In genomic region chr1:205357567-205357966, GRCh38 we compare ENCODE assay signal across 17 cellular contexts. TPM values are rescaled to one million over a fixed set of nuclear protein-coding genes. Genes with fewer than 3 reads are reported as not detected.
DNase-seq lines count a peak whose midpoint lies in the region; ATAC-seq, FAIRE-seq and TF ChIP-seq lines count a peak whose summit lies in the region.
"Had no signal": no experiment of that assay in that cellular context is flagged by ENCODE, and none has a peak within 500 bp of the region (broad histone marks: within the 10 kb centered on the region; RNA-seq: fewer than 3 reads in every experiment).

No MANE protein-coding gene starts in this region.

- H4K20me1 ChIP-seq in GM23338 (replicated peaks; ENCODE audit: insufficient read depth) (no peaks in the 10 kb centered on the region), K562 (replicated peaks; ENCODE audit: control insufficient read depth, insufficient read depth, low read length) (peaks cover 10% of the 10 kb centered on the region; the same call in 1 of the 2 replicates)
- H4K20me1 ChIP-seq: BLaER1 treated with 17β-estradiol and CSF1 and Interleukin-3, amounts not matched to agents 10 nM and 100 nM had no signal

- BruUV-seq in K562 (replicated peaks; lab: Mats Ljungman, UMichigan) = no TSS peak

- DNase-seq in GM23338 (ENCODE audit: low spot score) (no peak), K562 (ENCODE audit: extremely low read depth in 1 of 4, low spot score in 3 of 4) (no peak), mucosa of descending colon (no peak), ovary (no peak), dermis blood vessel endothelial cell (no peak)
- DNase-seq in naive thymus-derived CD8-positive, alpha-beta T cell = no peak
- DNase-seq: 8988T; CD4-positive, alpha-beta T cell; DMS153; EL had no signal

- no peak for TF ChIP-seq EP300 in K562 (IDR thresholded peaks at IDR 0.05; ENCODE audit: low read length)
- TF ChIP-seq EP300 in ovary (IDR thresholded peaks at IDR 0.05) = no peak

- H3K4me3 Mint-ChIP-seq in GM23338 = no peak overlapping the region
- no peak overlapping the region for H3K4me3 Mint-ChIP-seq in naive thymus-derived CD8-positive, alpha-beta T cell
- no peak overlapping the region for H3K4me3 Mint-ChIP-seq in activated T-helper 17 cell treated with anti-CD3 and anti-CD28 coated beads, Interleukin-2, amount 50 U/mL, for 72 hours
- H3K4me3 Mint-ChIP-seq: CD4-positive, alpha-beta T cell had no signal

- TF ChIP-seq CTCF in GM23338 (conservative IDR thresholded peaks at IDR 0.05; ENCODE audit: low read depth in 2 of 2) (no peak), K562 (IDR thresholded peaks at IDR 0.05 in 2 of 3, conservative IDR thresholded peaks at IDR 0.05 in 1 of 3; ENCODE audit: insufficient read depth in 2 of 3, low read depth in 1 of 3, low read length in 3 of 3) (no peak), mucosa of descending colon (IDR thresholded peaks at IDR 0.05) (no peak), ovary (IDR thresholded peaks at IDR 0.05) (no peak)

- H3K36me3 ChIP-seq in GM23338 (ENCODE audit: insufficient read depth) (no peaks in the 10 kb centered on the region), K562 (ENCODE audit: control insufficient read depth, insufficient read depth, low read length) (no peaks in the 10 kb centered on the region), mucosa of descending colon (ENCODE audit: low read depth) (no peaks in the 10 kb centered on the region), ovary (no peaks in the 10 kb centered on the region)
- H3K36me3 ChIP-seq: BLaER1 treated with 17β-estradiol and CSF1 and Interleukin-3, amounts not matched to agents 10 nM and 100 nM had no signal

- H2AFZ ChIP-seq in GM23338 (peak overlapping the region; percentile 99; the same call in 1 of the 2 replicates), K562 (ENCODE audit: low read depth, low read length) (no peak overlapping the region)

- ATAC-seq in GM23338 (no peak), K562 (no peak), mucosa of descending colon (peak; percentile 6)
- ATAC-seq in naive thymus-derived CD8-positive, alpha-beta T cell = no peak
- ATAC-seq in activated T-helper 17 cell treated with anti-CD3 and anti-CD28 coated beads, Interleukin-2, amount 50 U/mL, for 72 hours (replicated peaks) = no peak
- ATAC-seq: HCT116 had no signal

- no peak overlapping the region for H3K27ac ChIP-seq in GM23338 (ENCODE audit: low read depth)
- no peak overlapping the region for H3K27ac ChIP-seq in K562 (ENCODE audit: extremely low read depth, low read depth, low read length)
- peak overlapping the region; percentile 42 to 84 for H3K27ac ChIP-seq in ovary
- H3K27ac ChIP-seq: BLaER1 treated with 17β-estradiol and CSF1 and Interleukin-3, amounts not matched to agents 10 nM and 100 nM had no signal

- no peak for FAIRE-seq in K562 (lab: Jason Lieb, UNC)
- FAIRE-seq: G401.6, GM12891, GM19239, H54 had no signal

- H3F3A ChIP-seq in GM23338 (replicated peaks; ENCODE audit: low read depth) = peaks cover 32% of the 10 kb centered on the region

- H3K4me2 ChIP-seq in GM23338 (peak overlapping the region; percentile 65; the same call in 1 of the 2 replicates), K562 (ENCODE audit: insufficient read depth, low read length) (no peak overlapping the region)

- H3K79me2 ChIP-seq in GM23338 (replicated peaks; ENCODE audit: insufficient read depth) (no peaks in the 10 kb centered on the region), K562 (ENCODE audit: control insufficient read depth, insufficient read depth, low read length) (no peaks in the 10 kb centered on the region)

- in situ Hi-C loops in K562 (cut with MboI) = loop anchor here (10.0 kb wide), 1 partner anchor 127 kb away; no protein-coding TSS in a partner anchor

- peaks cover 64% of the 10 kb centered on the region for H3K4me1 ChIP-seq in GM23338 (ENCODE audit: insufficient read depth)
- peaks cover 0 to 3% of the 10 kb centered on the region in 2 experiments; a peak in 1 of 5 replicates for H3K4me1 ChIP-seq in K562 (replicated peaks in 1 of 2; ENCODE audit: control insufficient read depth in 2 of 2, insufficient read depth in 2 of 2, low read length in 2 of 2)
- peaks cover 13% of the 10 kb centered on the region for H3K4me1 ChIP-seq in mucosa of descending colon (ENCODE audit: low read depth)
- peaks cover 20% of the 10 kb centered on the region for H3K4me1 ChIP-seq in ovary (ENCODE audit: insufficient read depth)

- POLR2A ChIA-PET in K562 (lab: Yijun Ruan, JAX) = no interaction called here
- POLR2A ChIA-PET in naive thymus-derived CD8-positive, alpha-beta T cell (lab: Charles Lee) = no interaction called here

- no peak overlapping the region for H3K4me3 ChIP-seq in GM23338
- H3K4me3 ChIP-seq in K562 = no peak overlapping the region
- H3K4me3 ChIP-seq in mucosa of descending colon = no peak overlapping the region
- H3K4me3 ChIP-seq in ovary = no peak overlapping the region
- H3K4me3 ChIP-seq: BLaER1 treated with 17β-estradiol and CSF1 and Interleukin-3, amounts not matched to agents 10 nM and 100 nM had no signal

- H3K9me1 ChIP-seq in K562 (ENCODE audit: control insufficient read depth, insufficient read depth, low read length) = no peaks in the 10 kb centered on the region

- WGBS in K562 (ENCODE audit: insufficient coverage, low coverage, missing lambda C conversion rate) = 0% methylated on average over 3 of the region's 3 CpGs
- WGBS in ovary, 3 donors = 33 to 47% (median 37%) methylated on average over 3 of the region's 3 CpGs

- no peak overlapping the region for H3K27ac Mint-ChIP-seq in GM23338
- H3K27ac Mint-ChIP-seq in naive thymus-derived CD8-positive, alpha-beta T cell = no peak overlapping the region
- no peak overlapping the region for H3K27ac Mint-ChIP-seq in activated T-helper 17 cell treated with anti-CD3 and anti-CD28 coated beads, Interleukin-2, amount 50 U/mL, for 72 hours
- H3K27ac Mint-ChIP-seq: CD4-positive, alpha-beta T cell had no signal

- H3K9me3 ChIP-seq in K562 (replicated peaks; ENCODE audit: control insufficient read depth, insufficient read depth, low read depth, low read length) (no peaks in the 10 kb centered on the region), mucosa of descending colon (no peaks in the 10 kb centered on the region), ovary (no peaks in the 10 kb centered on the region)
- H3K9me3 ChIP-seq: BLaER1 treated with 17β-estradiol and CSF1 and Interleukin-3, amounts not matched to agents 10 nM and 100 nM had no signal

- H3K4me1 Mint-ChIP-seq in GM23338 = peaks cover 55% of the 10 kb centered on the region
- H3K4me1 Mint-ChIP-seq in naive thymus-derived CD8-positive, alpha-beta T cell = peaks cover 0 to 6% (median 0%) of the 10 kb centered on the region in 4 donors
- H3K4me1 Mint-ChIP-seq in activated T-helper 17 cell treated with anti-CD3 and anti-CD28 coated beads, Interleukin-2, amount 50 U/mL, for 72 hours = no peaks in the 10 kb centered on the region

- H3K27me3 ChIP-seq in GM23338 (ENCODE audit: insufficient read depth) (no peaks in the 10 kb centered on the region), K562 (ENCODE audit: control insufficient read depth in 2 of 2, insufficient read depth in 2 of 2, low read length in 2 of 2) (peaks cover 42 to 67% of the 10 kb centered on the region in 2 experiments), ovary (no peaks in the 10 kb centered on the region)
- H3K27me3 ChIP-seq: BLaER1 treated with 17β-estradiol and CSF1 and Interleukin-3, amounts not matched to agents 10 nM and 100 nM had no signal

- H3K9ac ChIP-seq in K562 (ENCODE audit: insufficient read depth in 1 of 2, low read depth in 2 of 2, low read length in 2 of 2) = no peak overlapping the region

- peaks cover 19% of the 10 kb centered on the region for H3K27me3 Mint-ChIP-seq in GM23338 (ENCODE audit: insufficient read depth, low read depth, poor library complexity)
- H3K27me3 Mint-ChIP-seq in naive thymus-derived CD8-positive, alpha-beta T cell = peaks cover 8 to 42% (median 16%) of the 10 kb centered on the region in 5 donors
- H3K27me3 Mint-ChIP-seq in activated T-helper 17 cell treated with anti-CD3 and anti-CD28 coated beads, Interleukin-2, amount 50 U/mL, for 72 hours = peaks cover 16% of the 10 kb centered on the region

- CTCF ChIA-PET in K562 (lab: Yijun Ruan, JAX; ENCODE audit: low intra/inter-chr PET ratio) = no interaction called here

- TF ChIP-seq POLR2A in K562 (conservative IDR thresholded peaks at IDR 0.05) (no peak), ovary (IDR thresholded peaks at IDR 0.05) (no peak)

- no peaks in the 10 kb centered on the region for H3K9me3 Mint-ChIP-seq in GM23338
- H3K9me3 Mint-ChIP-seq in naive thymus-derived CD8-positive, alpha-beta T cell = no peaks in the 10 kb centered on the region
- H3K9me3 Mint-ChIP-seq in activated T-helper 17 cell treated with anti-CD3 and anti-CD28 coated beads, Interleukin-2, amount 50 U/mL, for 72 hours = no peaks in the 10 kb centered on the region
- H3K9me3 Mint-ChIP-seq: CD4-positive, alpha-beta T cell had no signal

- no peaks in the 10 kb centered on the region for H3K9me2 ChIP-seq in GM23338 (ENCODE audit: insufficient read depth)

- intact Hi-C loops in K562 (cut with micrococcal nuclease) (loop anchor here (10.0 kb wide), 1 partner anchor 77 kb away; no protein-coding TSS in a partner anchor), mucosa of descending colon (cut with DNase I, micrococcal nuclease) (no loop called here), ovary (cut with DNase I) (loop anchor here in 3 of 4 donors (5.0 to 10.0 kb wide), 3 partner anchors 77 to 130 kb away; no protein-coding TSS in a partner anchor)

- TF ChIP-seq RAD21 in K562 (CRISPR knock-in tag; conservative IDR thresholded peaks at IDR 0.05 in 1 of 2, IDR thresholded peaks at IDR 0.05 in 1 of 2) = no peak

- no peaks in the 10 kb centered on the region for H3K36me3 Mint-ChIP-seq in GM23338 (ENCODE audit: low read depth)
- no peaks in the 10 kb centered on the region for H3K36me3 Mint-ChIP-seq in naive thymus-derived CD8-positive, alpha-beta T cell
- no peaks in the 10 kb centered on the region for H3K36me3 Mint-ChIP-seq in activated T-helper 17 cell treated with anti-CD3 and anti-CD28 coated beads, Interleukin-2, amount 50 U/mL, for 72 hours (ENCODE audit: low read depth)

RNA-seq across cellular contexts. Expression of gene KLHDC8A, which starts 0.8 kb away (rescaled TPM):
- total RNA-seq in GM23338 (2014; rRNA removed; shearing (Covaris generic)) = 2.4 and 2.8 TPM in 2 replicates
- polyA plus RNA-seq in GM23338 (2016; fragmentation: Nextera tagmentation; extraction: Ambion mirVana) (1.3 and 1.7 TPM in 2 replicates), K562 (2011; rRNA removed) (0.03 TPM in 1 of 2 replicates, not detected in the other), K562 (2014; fragmentation: Illumina TruSeq; extraction: Trizol) (not detected in 2 replicates), K562 (2014; fragmentation: Nextera tagmentation; extraction: Ambion mirVana) (under 1 TPM in 1 of 2 experiments, not detected in 1; 0.01 TPM), K562 (2014; rRNA removed) (not detected in 2 replicates), ovary (100 to 1,000 TPM; 112 to 296 TPM)
- total RNA-seq in K562 (2011; cell fraction: chromatin; rRNA removed; ENCODE audit: low replicate concordance) = not detected in 2 replicates
- total RNA-seq in K562 (2011; cell fraction: nucleolus; rRNA removed) = 0.13 TPM in 1 of 2 replicates, not detected in the other
- total RNA-seq in K562 (2011; cell fraction: nucleoplasm; rRNA removed) = not detected in 2 replicates
- total RNA-seq in K562 (2014; rRNA removed) (0.24 and 0.54 TPM in 2 replicates), K562 (2014; rRNA removed; fragmentation: Illumina TruSeq; extraction: Trizol) (not detected in 2 replicates), K562 (2015; rRNA removed; fragmentation: Illumina TruSeq; extraction: Trizol) (not detected in 2 replicates), K562 (2021) (0.04 and 0.16 TPM in 2 replicates), mucosa of descending colon (1 to 10 TPM in 1 of 3 donors, under 1 TPM in 2; 0.17 to 1.8 (median 0.78) TPM), ovary (100 to 1,000 TPM; 111 to 457 (median 270) TPM), dermis blood vessel endothelial cell (not detected in 2 replicates)
- 0.07 TPM in 1 of 2 replicates, not detected in the other for polyA plus RNA-seq in K562 (2011; cell fraction: cytosol; rRNA removed)
- not detected in 2 replicates for polyA plus RNA-seq in K562 (2011; cell fraction: nucleus; rRNA removed)
- polyA plus RNA-seq in K562 (2012) = 0.13 and 0.30 TPM in 2 replicates
- not detected in 2 replicates for polyA minus RNA-seq in K562 (2011; rRNA and poly(A)+ RNA removed)
- not detected in 2 replicates for polyA minus RNA-seq in K562 (2011; cell fraction: cytosol; rRNA and poly(A)+ RNA removed)
- not detected in 2 replicates for polyA minus RNA-seq in K562 (2011; cell fraction: nucleus; rRNA and poly(A)+ RNA removed)
- not detected for total RNA-seq in naive thymus-derived CD8-positive, alpha-beta T cell
- polyA plus RNA-seq in naive thymus-derived CD8-positive, alpha-beta T cell = not detected
- not detected for total RNA-seq in activated T-helper 17 cell treated with anti-CD3 and anti-CD28 coated beads, Interleukin-2, amount 50 U/mL, for 72 hours
- total RNA-seq: CD4-positive, alpha-beta T cell had no signal

RNA-seq across cellular contexts. Expression of gene NUAK2, which starts 36.0 kb away (rescaled TPM):
- 10.4 and 15.3 TPM in 2 replicates for total RNA-seq in GM23338 (2014; rRNA removed; shearing (Covaris generic))
- polyA plus RNA-seq in GM23338 (2016; fragmentation: Nextera tagmentation; extraction: Ambion mirVana) = 7.7 and 7.8 TPM in 2 replicates
- total RNA-seq in K562 (2011; cell fraction: chromatin; rRNA removed; ENCODE audit: low replicate concordance) = 0.40 and 0.90 TPM in 2 replicates
- total RNA-seq in K562 (2011; cell fraction: nucleolus; rRNA removed) = 0.39 and 0.83 TPM in 2 replicates
- total RNA-seq in K562 (2011; cell fraction: nucleoplasm; rRNA removed) = 0.23 and 0.73 TPM in 2 replicates
- total RNA-seq in K562 (2014; rRNA removed) = 0.05 and 0.29 TPM in 2 replicates
- 0.13 and 0.18 TPM in 2 replicates for total RNA-seq in K562 (2014; rRNA removed; fragmentation: Illumina TruSeq; extraction: Trizol)
- total RNA-seq in K562 (2015; rRNA removed; fragmentation: Illumina TruSeq; extraction: Trizol) = 0.14 and 0.15 TPM in 2 replicates
- total RNA-seq in K562 (2021) = 0.44 and 0.47 TPM in 2 replicates
- polyA plus RNA-seq in K562 (2011; rRNA removed) = 0.11 and 0.68 TPM in 2 replicates
- 0.19 and 0.37 TPM in 2 replicates for polyA plus RNA-seq in K562 (2011; cell fraction: cytosol; rRNA removed)
- 0.41 and 0.49 TPM in 2 replicates for polyA plus RNA-seq in K562 (2011; cell fraction: nucleus; rRNA removed)
- 0.20 and 0.60 TPM in 2 replicates for polyA plus RNA-seq in K562 (2012)
- 0.27 and 0.33 TPM in 2 replicates for polyA plus RNA-seq in K562 (2014; fragmentation: Illumina TruSeq; extraction: Trizol)
- under 1 TPM; 0.04 to 0.10 TPM for polyA plus RNA-seq in K562 (2014; fragmentation: Nextera tagmentation; extraction: Ambion mirVana)
- polyA plus RNA-seq in K562 (2014; rRNA removed) = 0.19 and 0.45 TPM in 2 replicates
- polyA minus RNA-seq in K562 (2011; rRNA and poly(A)+ RNA removed) = 0.28 and 0.39 TPM in 2 replicates
- 0.48 and 0.64 TPM in 2 replicates for polyA minus RNA-seq in K562 (2011; cell fraction: cytosol; rRNA and poly(A)+ RNA removed)
- 0.54 and 0.78 TPM in 2 replicates for polyA minus RNA-seq in K562 (2011; cell fraction: nucleus; rRNA and poly(A)+ RNA removed)
- total RNA-seq in mucosa of descending colon = 10 to 100 TPM; 16.5 to 50.8 (median 29.5) TPM
- total RNA-seq in ovary = 10 to 100 TPM in 1 of 7 donors, 1 to 10 TPM in 6; 2.7 to 53.2 (median 3.7) TPM
- polyA plus RNA-seq in ovary = 1 to 10 TPM; 1.2 to 1.5 TPM
- total RNA-seq in naive thymus-derived CD8-positive, alpha-beta T cell = 10 to 100 TPM; 46.9 to 47.9 TPM
- 10 to 100 TPM; 14.3 to 73.6 (median 34.0) TPM for polyA plus RNA-seq in naive thymus-derived CD8-positive, alpha-beta T cell
- 4.6 and 5.0 TPM in 2 replicates for total RNA-seq in dermis blood vessel endothelial cell
- 1 to 10 TPM; 1.2 to 2.9 TPM for total RNA-seq in activated T-helper 17 cell treated with anti-CD3 and anti-CD28 coated beads, Interleukin-2, amount 50 U/mL, for 72 hours

Comparison
In these comparisons a context has a peak if more than half of its experiments do, and no peak if none do; other contexts are left out.
1. H3K27ac ChIP-seq: peak in ovary (2 of 2); none in GM23338 (single experiment) and K562 (single experiment).
2. RNA of gene KLHDC8A, which starts 0.8 kb away (total RNA-seq): 111 to 457 TPM in ovary; 2.4 to 2.8 TPM in GM23338, 0.17 to 1.8 TPM in mucosa of descending colon, 0.04 to 0.54 TPM in K562, not detected in activated T-helper 17 cell treated with anti-CD3 and anti-CD28 coated beads, Interleukin-2, amount 50 U/mL, for 72 hours, not detected in naive thymus-derived CD8-positive, alpha-beta T cell and not detected in dermis blood vessel endothelial cell; every median in the first group is over 10 times any median in the second.
3. intact Hi-C loops: an anchor here in K562 (10.0 kb wide) and ovary (5.0 to 10.0 kb wide); none called in mucosa of descending colon.